Comparison of ENCODE assay signal across 16 cellular contexts in the genomic region with DNA sequence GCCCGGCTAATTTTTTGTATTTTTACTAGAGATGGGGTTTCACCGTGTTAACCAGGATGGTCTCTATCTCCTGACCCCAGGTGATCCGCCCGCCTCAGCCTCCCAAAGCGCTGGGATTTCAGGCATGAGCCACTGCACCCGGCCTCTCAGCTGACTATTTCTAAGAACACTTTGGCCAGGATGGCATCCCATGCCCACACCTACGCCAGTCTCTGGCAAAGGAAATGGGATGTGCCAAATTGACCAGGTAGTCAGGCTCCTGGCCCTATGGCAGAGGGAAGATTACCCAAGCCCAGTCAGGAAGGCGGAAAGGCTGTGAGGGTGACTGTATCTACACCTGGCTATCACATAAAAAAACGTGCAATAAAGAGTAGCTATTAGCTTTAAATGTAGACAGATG.
A peak's percentile ranks its signal among the peaks of the same experiment; 100 is the strongest.
DNase-seq lines count a peak whose midpoint lies in the region; ATAC-seq, FAIRE-seq and TF ChIP-seq lines count a peak whose summit lies in the region.
"Had no signal": no experiment of that assay in that cellular context is flagged by ENCODE, and none has a peak within 500 bp of the region (broad histone marks: within the 10 kb centered on the region; RNA-seq: fewer than 3 reads in every experiment).

No MANE protein-coding gene starts in this region.

- H3K14ac ChIP-seq in IMR-90 (replicated peaks; ENCODE audit: low read depth, low read length) (no peak overlapping the region), trophoblast cell (ENCODE audit: low read length) (no peak overlapping the region)

- H2BK15ac ChIP-seq in IMR-90 (ENCODE audit: low read depth, low read length): no peak overlapping the region; the same call in 1 of the 3 replicates

- no peak overlapping the region for H3K4me2 ChIP-seq in A549
- no peak overlapping the region for H3K4me2 ChIP-seq in IMR-90 (ENCODE audit: low read depth, low read length)
- no peak overlapping the region for H3K4me2 ChIP-seq in trophoblast cell (ENCODE audit: low read length)

- no peak for TF ChIP-seq RAD21 in A549 (conservative IDR thresholded peaks at IDR 0.05 in 1 of 2, IDR thresholded peaks at IDR 0.05 in 1 of 2)
- no peak for TF ChIP-seq RAD21 in IMR-90 (IDR thresholded peaks at IDR 0.05; ENCODE audit: low read length)

- DNase-seq in A549 (ENCODE audit: low read depth in 1 of 2, low spot score in 1 of 2): no peak
- no peak for DNase-seq in IMR-90
- DNase-seq in kidney: peak; percentile 68
- peak; percentile 41 to 54 for DNase-seq in trophoblast cell
- DNase-seq in HUDEP-2 (lab: John Stamatoyannopoulos, UW; ENCODE audit: unreplicated experiment in 76 of 76): no peak
- DNase-seq in SK-N-DZ (ENCODE audit: low spot score): no peak
- no peak for DNase-seq in GM12892 (ENCODE audit: insufficient read length)
- DNase-seq: 8988T; Calu3; CD8-positive, alpha-beta T cell; DMS79 treated with DMSO at 0.1 percent for 48 hours had no signal

- peak overlapping the region; percentile 79 for H2AK5ac ChIP-seq in IMR-90 (ENCODE audit: low read depth, low read length)
- H2AK5ac ChIP-seq in trophoblast cell (ENCODE audit: low read length): no peak overlapping the region

- H3K27ac ChIP-seq in A549: peak overlapping the region; percentile 99; a peak in 5 of 6 replicates
- no peak overlapping the region for H3K27ac ChIP-seq in IMR-90 (ENCODE audit: insufficient read depth, low read length)
- no peak overlapping the region for H3K27ac ChIP-seq in kidney (ENCODE audit: low read depth in 2 of 2, low read length in 2 of 2)
- H3K27ac ChIP-seq in trophoblast cell (ENCODE audit: low read depth, low read length): no peak overlapping the region
- H3K27ac ChIP-seq: BLaER1 treated with 17β-estradiol and CSF1 and Interleukin-3, amounts not matched to agents 10 nM and 100 nM had no signal

- no peak overlapping the region for H2BK5ac ChIP-seq in IMR-90 (ENCODE audit: low read depth, low read length, poor library complexity, severe bottlenecking)
- H2BK5ac ChIP-seq in trophoblast cell (ENCODE audit: low read depth, low read length, poor library complexity): no peak overlapping the region

- H3K27me3 ChIP-seq in IMR-90 (ENCODE audit: control insufficient read depth, insufficient read depth, low read length) (no peaks in the 10 kb centered on the region), trophoblast cell (ENCODE audit: insufficient read depth, low read length) (no peaks in the 10 kb centered on the region)
- H3K27me3 ChIP-seq: BLaER1 treated with 17β-estradiol and CSF1 and Interleukin-3, amounts not matched to agents 10 nM and 100 nM had no signal

- TF ChIP-seq POLR2A in A549 (IDR thresholded peaks at IDR 0.05; ENCODE audit: low read length) (no peak), IMR-90 (IDR thresholded peaks at IDR 0.05; ENCODE audit: low read depth, low read length) (no peak), GM12892 (IDR thresholded peaks at IDR 0.05; ENCODE audit: low read depth, low read length) (no peak)

- no peaks in the 10 kb centered on the region for H4K20me1 ChIP-seq in IMR-90 (ENCODE audit: insufficient read depth, low read length)
- H4K20me1 ChIP-seq: BLaER1 treated with 17β-estradiol and CSF1 and Interleukin-3, amounts not matched to agents 10 nM and 100 nM had no signal

- WGBS in A549 (ENCODE audit: missing lambda C conversion rate): 90% methylated on average over 9 of the region's 9 CpGs
- 100% methylated on average over 3 of the region's 9 CpGs; no CpG with 5 or more reads in 1 of the 2 experiments for WGBS in IMR-90 (ENCODE audit: extremely low coverage in 2 of 2, insufficient read length in 1 of 2), 2 experiments
- WGBS in trophoblast cell (ENCODE audit: extremely low coverage, insufficient coverage, insufficient read length): no CpG with 5 or more reads among the region's 9 CpGs

- H3K56ac ChIP-seq in IMR-90 (ENCODE audit: extremely low read depth, insufficient read depth, low read length): no peak overlapping the region

- H3K36me3 ChIP-seq in IMR-90 (ENCODE audit: control insufficient read depth, insufficient read depth, low read length): no peaks in the 10 kb centered on the region
- H3K36me3 ChIP-seq in kidney (ENCODE audit: control insufficient read depth in 1 of 2, insufficient read depth in 2 of 2, low read length in 2 of 2): no peaks in the 10 kb centered on the region
- H3K36me3 ChIP-seq in trophoblast cell (ENCODE audit: control insufficient read depth in 1 of 2, insufficient read depth in 2 of 2, low read length in 2 of 2): no peaks in the 10 kb centered on the region
- H3K36me3 ChIP-seq: BLaER1 treated with 17β-estradiol and CSF1 and Interleukin-3, amounts not matched to agents 10 nM and 100 nM; HAP-1 had no signal

- dilution Hi-C loops in IMR-90 (cut with HindIII; ENCODE audit: low sequenced_read_pairs, unreplicated experiment): no loop called here

- no peak overlapping the region for H4K5ac ChIP-seq in IMR-90 (ENCODE audit: low read depth, low read length)

- H2AFZ ChIP-seq in IMR-90 (replicated peaks; ENCODE audit: low read length, poor library complexity): no peak overlapping the region
- H2AFZ ChIP-seq in trophoblast cell (ENCODE audit: insufficient read depth, low read length, poor library complexity): no peak overlapping the region

- TF ChIP-seq CTCF in A549 (IDR thresholded peaks at IDR 0.05) (no peak), IMR-90 (conservative IDR thresholded peaks at IDR 0.05; ENCODE audit: low read depth, low read length) (no peak), kidney (IDR thresholded peaks at IDR 0.05; ENCODE audit: borderline replicate concordance, extremely low read depth, insufficient read depth) (no peak)

- H4K12ac ChIP-seq in trophoblast cell (ENCODE audit: low read depth, low read length): no peak overlapping the region

- no peaks in the 10 kb centered on the region for H3K9me3 ChIP-seq in A549
- H3K9me3 ChIP-seq in IMR-90 (ENCODE audit: control insufficient read depth, insufficient read depth, low read length): no peaks in the 10 kb centered on the region
- H3K9me3 ChIP-seq in kidney (ENCODE audit: control insufficient read depth in 1 of 2, low read length in 2 of 2): no peaks in the 10 kb centered on the region
- H3K9me3 ChIP-seq in trophoblast cell (ENCODE audit: insufficient read depth, low read depth, low read length): peaks cover 2% of the 10 kb centered on the region
- H3K9me3 ChIP-seq: BLaER1 treated with 17β-estradiol and CSF1 and Interleukin-3, amounts not matched to agents 10 nM and 100 nM; HAP-1 had no signal

- no peak overlapping the region for H3K18ac ChIP-seq in IMR-90 (ENCODE audit: low read depth, low read length)
- H3K18ac ChIP-seq in trophoblast cell (ENCODE audit: low read length): no peak overlapping the region

- H3K9me1 ChIP-seq in IMR-90 (ENCODE audit: insufficient read depth, low read length): peaks cover 31% of the 10 kb centered on the region

- no peak overlapping the region for H2BK20ac ChIP-seq in IMR-90 (ENCODE audit: low read depth, low read length)

- no TSS peak for BruUV-seq in IMR-90 (replicated peaks; lab: Mats Ljungman, UMichigan)

- peak overlapping the region; percentile 55 for H2BK12ac ChIP-seq in trophoblast cell (ENCODE audit: low read length)

- H3K4ac ChIP-seq in IMR-90 (ENCODE audit: low read depth, low read length) (peak overlapping the region; percentile 66; the same call in 1 of the 2 replicates), trophoblast cell (ENCODE audit: low read depth, low read length) (no peak overlapping the region)

- intact Hi-C loops in IMR-90 (cut with micrococcal nuclease) (no loop called here), kidney (cut with DNase I) (no loop called here)

- FAIRE-seq in A549 (lab: Jason Lieb, UNC) (no peak), kidney (lab: Jason Lieb, UNC) (no peak), GM12892 (lab: Jason Lieb, UNC) (no peak)
- FAIRE-seq: GM12878, GM19239, H1 had no signal

- POLR2A ChIA-PET in A549 (lab: Yijun Ruan, JAX): no interaction called here
- POLR2A ChIA-PET in IMR-90 (lab: Charles Lee; ENCODE audit: unreplicated experiment): no interaction called here

- H3K79me2 ChIP-seq in trophoblast cell (ENCODE audit: control insufficient read depth, insufficient read depth, low read length, poor library complexity): peaks cover 3% of the 10 kb centered on the region

- TF ChIP-seq EP300 in A549 (IDR thresholded peaks at IDR 0.05): no peak

- H3K4me3 ChIP-seq in A549 (no peak overlapping the region), IMR-90 (ENCODE audit: insufficient read depth, low read depth, low read length) (no peak overlapping the region), kidney (ENCODE audit: low read length in 2 of 2) (no peak overlapping the region), trophoblast cell (ENCODE audit: low read depth, low read length) (no peak overlapping the region)
- H3K4me3 ChIP-seq: BLaER1 treated with 17β-estradiol and CSF1 and Interleukin-3, amounts not matched to agents 10 nM and 100 nM; GM12878; HAP-1 had no signal

- H3K4me1 ChIP-seq in A549: peaks cover 54% of the 10 kb centered on the region
- H3K4me1 ChIP-seq in IMR-90 (ENCODE audit: control insufficient read depth, insufficient read depth, low read length): peaks cover 22% of the 10 kb centered on the region
- H3K4me1 ChIP-seq in kidney (ENCODE audit: control insufficient read depth in 1 of 2, insufficient read depth in 1 of 2, low read depth in 1 of 2, low read length in 2 of 2): peaks cover 5 to 6% of the 10 kb centered on the region in 2 donors
- H3K4me1 ChIP-seq in trophoblast cell (ENCODE audit: control insufficient read depth in 1 of 2, insufficient read depth in 2 of 2, low read length in 2 of 2): peaks cover 26 to 29% of the 10 kb centered on the region in 2 experiments
- H3K4me1 ChIP-seq: HAP-1 had no signal

- H2AK9ac ChIP-seq in IMR-90 (replicated peaks; ENCODE audit: low read depth, low read length, poor library complexity): no peak overlapping the region

- peaks cover 0 to 8% of the 10 kb centered on the region in 2 experiments; a peak in 2 of 4 replicates for H3K79me1 ChIP-seq in IMR-90 (ENCODE audit: low read depth in 1 of 2, low read length in 2 of 2)
- peaks cover 37% of the 10 kb centered on the region for H3K79me1 ChIP-seq in trophoblast cell (ENCODE audit: low read length)

- CTCF ChIA-PET in A549 (lab: Yijun Ruan, JAX): interaction anchor here (1.7 kb wide), 1 partner anchor 49 kb away, joined by 7 read pairs; no protein-coding TSS in a partner anchor
- CTCF ChIA-PET in IMR-90 (lab: Yijun Ruan, JAX): no interaction called here

- ATAC-seq in A549: no peak
- no peak for ATAC-seq in IMR-90 (ENCODE audit: low read depth)
- ATAC-seq: CD8-positive, alpha-beta T cell; GM12878 had no signal

- no peak overlapping the region for H3K9ac ChIP-seq in IMR-90 (ENCODE audit: low read depth, low read length)
- no peak overlapping the region for H3K9ac ChIP-seq in kidney (ENCODE audit: low read length in 2 of 2)
- no peak overlapping the region for H3K9ac ChIP-seq in trophoblast cell (ENCODE audit: low read length)
- H3K9ac ChIP-seq: BLaER1 treated with 17β-estradiol and CSF1 and Interleukin-3, amounts not matched to agents 10 nM and 100 nM had no signal

- H2BK120ac ChIP-seq in IMR-90 (ENCODE audit: low read depth, low read length) (no peak overlapping the region; the same call in 1 of the 2 replicates), trophoblast cell (ENCODE audit: insufficient read depth, low read length, poor library complexity) (peak overlapping the region; percentile 30)

- H4K8ac ChIP-seq in IMR-90 (ENCODE audit: low read depth in 2 of 2, low read length in 2 of 2): no peak overlapping the region
- H4K8ac ChIP-seq in trophoblast cell (ENCODE audit: low read depth, low read length): no peak overlapping the region

- H3K23ac ChIP-seq in IMR-90 (ENCODE audit: low read depth, low read length): no peak overlapping the region
- H3K23ac ChIP-seq in trophoblast cell (ENCODE audit: low read length): no peak overlapping the region

- H4K91ac ChIP-seq in IMR-90 (ENCODE audit: insufficient read depth, low read depth, low read length): peak overlapping the region; percentile 62; the same call in 1 of the 2 replicates
- peak overlapping the region; percentile 30 for H4K91ac ChIP-seq in trophoblast cell (ENCODE audit: low read depth, low read length)

- in situ Hi-C loops in IMR-90 (cut with MboI; ENCODE audit: low sequenced_read_pairs): no loop called here

Comparison
In these comparisons a context has a peak if more than half of its experiments do, and no peak if none do; other contexts are left out.
1. DNase-seq: peak in kidney (single experiment) and trophoblast cell (2 of 2); none in A549 (0 of 2), IMR-90 (single experiment), HUDEP-2 (0 of 76), SK-N-DZ (single experiment) and GM12892 (single experiment).
2. H3K27ac ChIP-seq: peak in A549 (2 of 2); none in IMR-90 (single experiment), kidney (0 of 2) and trophoblast cell (single experiment).